8 cellular contexts compared by ENCODE assay signal in genomic region chr4:182918044-182918607, GRCh38. TPM values are rescaled to one million over a fixed set of nuclear protein-coding genes. Genes with fewer than 3 reads are reported as not detected.
DNase-seq lines count a peak whose midpoint lies in the region; ATAC-seq and TF ChIP-seq lines count a peak whose summit lies in the region.

No MANE protein-coding gene starts in this region.

- H3K4me3 ChIP-seq in OCI-LY7 (ENCODE audit: low read depth, low read length, poor library complexity, severe bottlenecking) (peak overlapping the region; percentile 85), esophagus muscularis mucosa (peak overlapping the region; percentile 69 to 97 (median 89)), psoas muscle (peak overlapping the region; percentile 92)

- TSS peak; percentile 80 for BruUV-seq in OCI-LY7 (replicated peaks; lab: Mats Ljungman, UMichigan)

- no peaks in the 10 kb centered on the region for H3K9me2 ChIP-seq in OCI-LY7 (ENCODE audit: insufficient read depth, low read length)

- peak overlapping the region; percentile 67 for H2AFZ ChIP-seq in OCI-LY7 (ENCODE audit: low read length)

- H3K36me3 ChIP-seq in OCI-LY7 (ENCODE audit: insufficient read depth, low read length) (no peaks in the 10 kb centered on the region), esophagus muscularis mucosa (peaks cover 15 to 23% (median 20%) of the 10 kb centered on the region in 4 donors), psoas muscle (ENCODE audit: insufficient read depth in 1 of 2, low read depth in 1 of 2) (peaks cover 3 to 22% of the 10 kb centered on the region in 2 donors)

- no peaks in the 10 kb centered on the region for H3K79me2 ChIP-seq in OCI-LY7 (ENCODE audit: insufficient read depth, low read depth, low read length)

- ATAC-seq in GM18861 (IDR thresholded peaks at IDR 0.05; ENCODE audit: unreplicated experiment) (peak; percentile 3), psoas muscle (no peak)

- H3K4me1 Mint-ChIP-seq in HFFc6 (ENCODE audit: low read depth), result peaks cover 47% of the 10 kb centered on the region

- CTCF ChIA-PET in OCI-LY7 (lab: Charles Lee; ENCODE audit: unreplicated experiment), result interaction anchor here (1.0 kb wide), 1 partner anchor 226 kb away, joined by 3 read pairs; no protein-coding TSS in a partner anchor

- H3K27me3 Mint-ChIP-seq in HFFc6 (ENCODE audit: insufficient read depth), result no peaks in the 10 kb centered on the region

- peak overlapping the region; percentile 96 for H3K27ac Mint-ChIP-seq in HFFc6

- no peak for TF ChIP-seq POLR2A in esophagus muscularis mucosa (IDR thresholded peaks at IDR 0.05; ENCODE audit: low read depth)

- H3K4me1 ChIP-seq in OCI-LY7 (ENCODE audit: insufficient read depth, low read length, poor library complexity, severe bottlenecking) (peaks cover 25% of the 10 kb centered on the region), esophagus muscularis mucosa (peaks cover 9 to 37% (median 30%) of the 10 kb centered on the region in 4 donors), psoas muscle (peaks cover 6% of the 10 kb centered on the region)

- TF ChIP-seq EP300 in esophagus muscularis mucosa (IDR thresholded peaks at IDR 0.05), result no peak

- H3K4me2 ChIP-seq in OCI-LY7 (ENCODE audit: low read length), result peak overlapping the region; percentile 99

- POLR2A ChIA-PET in OCI-LY7 (lab: Charles Lee), result interaction anchor here (0.6 to 1.2 kb wide), 4 partner anchors 158 to 1604 kb away, joined by 3 to 4 read pairs (median 3); no protein-coding TSS in a partner anchor

- H3K36me3 Mint-ChIP-seq in HFFc6 (ENCODE audit: low read depth), result peaks cover 32% of the 10 kb centered on the region

- DNase-seq in HFFc6, result no peak
- no peak for DNase-seq in OCI-LY7 (ENCODE audit: low spot score)
- DNase-seq in esophagus muscularis mucosa (ENCODE audit: extremely low spot score), result no peak
- no peak for DNase-seq in psoas muscle
- DNase-seq in stimulated activated CD4-positive, alpha-beta T cell treated with anti-CD3 and anti-CD28 coated beads, Interleukin-4, amount 100 ng/mL, for 24 hours, result no peak
- DNase-seq in activated CD8-positive, alpha-beta memory T cell treated with anti-CD3 and anti-CD28 coated beads, Interleukin-2, amount 50 U/mL, for 48 hours, result no peak
- no peak for DNase-seq in NCI-H2081 (lab: John Stamatoyannopoulos, UW)

- TF ChIP-seq CTCF in HFFc6 (IDR thresholded peaks at IDR 0.05) (peak; percentile 6), OCI-LY7 (conservative IDR thresholded peaks at IDR 0.05; ENCODE audit: low read length) (peak; percentile 5; the same call in 1 of the 2 replicates), esophagus muscularis mucosa (IDR thresholded peaks at IDR 0.05) (no peak), psoas muscle (IDR thresholded peaks at IDR 0.05) (no peak)

- peak overlapping the region; percentile 89 for H3K4me3 Mint-ChIP-seq in HFFc6

- no peaks in the 10 kb centered on the region for H3K9me3 Mint-ChIP-seq in HFFc6

- H3K9me3 ChIP-seq in OCI-LY7 (ENCODE audit: low read length), result no peaks in the 10 kb centered on the region
- H3K9me3 ChIP-seq in esophagus muscularis mucosa, result no peaks in the 10 kb centered on the region
- no peaks in the 10 kb centered on the region for H3K9me3 ChIP-seq in psoas muscle

- intact Hi-C loops in OCI-LY7 (cut with micrococcal nuclease; ENCODE audit: unreplicated experiment), result loop anchor here (5.0 kb wide), 1 partner anchor 46 kb away; no protein-coding TSS in a partner anchor
- intact Hi-C loops in esophagus muscularis mucosa (cut with DNase I), result no loop called here
- intact Hi-C loops in psoas muscle (cut with DNase I), result no loop called here

- H3K27me3 ChIP-seq in esophagus muscularis mucosa (no peaks in the 10 kb centered on the region), psoas muscle (ENCODE audit: insufficient read depth in 3 of 3, low read length in 2 of 3) (no peaks in the 10 kb centered on the region)

- peak overlapping the region; percentile 88 for H3K27ac ChIP-seq in OCI-LY7 (ENCODE audit: low read depth, low read length, poor library complexity, severe bottlenecking)
- H3K27ac ChIP-seq in esophagus muscularis mucosa (replicated peaks in 1 of 4), result peak overlapping the region; percentile 88 to 97 (median 94)
- peak overlapping the region; percentile 97 for H3K27ac ChIP-seq in psoas muscle

- no peaks in the 10 kb centered on the region for H4K20me1 ChIP-seq in OCI-LY7 (ENCODE audit: insufficient read depth, low read length)

- WGBS in esophagus muscularis mucosa, result 23% methylated on average over 11 of the region's 12 CpGs
- 9 to 14% (median 10%) methylated on average over 12 of the region's 12 CpGs for WGBS in psoas muscle, 3 donors

RNA-seq across cellular contexts. Expression of gene DCTD, which starts 0.9 kb away (rescaled TPM):
- 100 to 1,000 TPM; 160 to 197 (median 171) TPM for total RNA-seq in HFFc6 (2021; fragmentation: NEBNext Ultra II Directional; extraction: Animal tissue kit (Norgen Biotek cat#: 25700))
- total RNA-seq in OCI-LY7 (2014; rRNA removed; shearing (Covaris generic)), result 37.8 and 42.5 TPM in 2 replicates
- 79.4 and 81.9 TPM in 2 replicates for total RNA-seq in OCI-LY7 (2022)
- total RNA-seq in esophagus muscularis mucosa, result 10 to 100 TPM; 33.6 to 55.3 (median 48.7) TPM
- 10 to 100 TPM; 35.3 to 54.0 (median 47.0) TPM for total RNA-seq in psoas muscle
- polyA plus RNA-seq in psoas muscle, result 10 to 100 TPM; 30.5 to 63.4 (median 56.9) TPM

Comparison
In these comparisons a context has a peak if more than half of its experiments do, and no peak if none do; other contexts are left out.
1. CTCF ChIP-seq: peak in HFFc6 (single experiment) and OCI-LY7 (single experiment); none in esophagus muscularis mucosa (0 of 3) and psoas muscle (single experiment).
2. Peak in every context shown above with its lines, with median percentiles within 50 percentile points of each other: H3K27ac ChIP-seq and H3K4me3 ChIP-seq.